1 cellular context compared by ENCODE assay signal in the genomic region with DNA sequence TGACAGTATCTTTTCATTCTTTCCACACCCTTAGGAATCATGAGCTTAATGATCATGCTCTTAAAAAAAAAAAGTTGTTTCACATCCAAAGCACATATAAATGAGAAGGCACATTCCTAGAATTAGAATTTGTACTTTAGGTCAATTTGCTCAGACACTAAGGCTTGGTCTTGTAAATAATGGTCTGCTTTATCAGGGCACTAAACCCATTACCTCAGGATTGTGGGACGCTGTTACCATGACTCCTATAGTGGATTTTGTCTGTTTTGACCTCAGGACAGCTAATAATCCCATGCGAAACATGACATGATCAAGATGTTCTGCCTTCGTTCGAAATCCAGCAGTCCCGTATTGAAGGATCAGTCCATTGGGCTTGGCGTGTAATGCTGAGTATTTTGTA.
TF ChIP-seq lines count a peak whose summit lies in the region.

No MANE protein-coding gene starts in this region.

TF ChIP-seq in SK-N-SH treated with all-trans-retinoic acid at 6 μM for 48 hours, 23 proteins besides CTCF, POLR2A, EP300 and RAD21 (continued from another document):
- TF ChIP-seq, protein P1, sequence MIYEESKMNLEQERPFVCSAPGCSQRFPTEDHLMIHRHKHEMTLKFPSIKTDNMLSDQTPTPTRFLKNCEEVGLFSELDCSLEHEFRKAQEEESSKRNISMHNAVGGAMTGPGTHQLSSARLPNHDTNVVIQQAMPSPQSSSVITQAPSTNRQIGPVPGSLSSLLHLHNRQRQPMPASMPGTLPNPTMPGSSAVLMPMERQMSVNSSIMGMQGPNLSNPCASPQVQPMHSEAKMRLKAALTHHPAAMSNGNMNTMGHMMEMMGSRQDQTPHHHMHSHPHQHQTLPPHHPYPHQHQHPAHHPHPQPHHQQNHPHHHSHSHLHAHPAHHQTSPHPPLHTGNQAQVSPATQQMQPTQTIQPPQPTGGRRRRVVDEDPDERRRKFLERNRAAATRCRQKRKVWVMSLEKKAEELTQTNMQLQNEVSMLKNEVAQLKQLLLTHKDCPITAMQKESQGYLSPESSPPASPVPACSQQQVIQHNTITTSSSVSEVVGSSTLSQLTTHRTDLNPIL (CRISPR knock-in tag; IDR thresholded peaks at IDR 0.05; ENCODE audit: low read depth): no peak
- TF ChIP-seq BACH2 (CRISPR knock-in tag; IDR thresholded peaks at IDR 0.05; ENCODE audit: borderline replicate concordance): no peak
- TF ChIP-seq, protein P2, sequence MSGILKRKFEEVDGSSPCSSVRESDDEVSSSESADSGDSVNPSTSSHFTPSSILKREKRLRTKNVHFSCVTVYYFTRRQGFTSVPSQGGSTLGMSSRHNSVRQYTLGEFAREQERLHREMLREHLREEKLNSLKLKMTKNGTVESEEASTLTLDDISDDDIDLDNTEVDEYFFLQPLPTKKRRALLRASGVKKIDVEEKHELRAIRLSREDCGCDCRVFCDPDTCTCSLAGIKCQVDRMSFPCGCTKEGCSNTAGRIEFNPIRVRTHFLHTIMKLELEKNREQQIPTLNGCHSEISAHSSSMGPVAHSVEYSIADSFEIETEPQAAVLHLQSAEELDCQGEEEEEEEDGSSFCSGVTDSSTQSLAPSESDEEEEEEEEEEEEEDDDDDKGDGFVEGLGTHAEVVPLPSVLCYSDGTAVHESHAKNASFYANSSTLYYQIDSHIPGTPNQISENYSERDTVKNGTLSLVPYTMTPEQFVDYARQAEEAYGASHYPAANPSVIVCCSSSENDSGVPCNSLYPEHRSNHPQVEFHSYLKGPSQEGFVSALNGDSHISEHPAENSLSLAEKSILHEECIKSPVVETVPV (CRISPR knock-in tag; IDR thresholded peaks at IDR 0.05): no peak
- no peak for TF ChIP-seq GLIS3 (CRISPR knock-in tag; IDR thresholded peaks at IDR 0.05)
- no peak for TF ChIP-seq ESRRG (CRISPR knock-in tag; IDR thresholded peaks at IDR 0.05)
- no peak for TF ChIP-seq SNAI2 (CRISPR knock-in tag; IDR thresholded peaks at IDR 0.05)
- no peak for TF ChIP-seq ISL1 (CRISPR knock-in tag; IDR thresholded peaks at IDR 0.05)
- TF ChIP-seq TSHZ2 (CRISPR knock-in tag; IDR thresholded peaks at IDR 0.05): no peak
